ENCODE assay signal across 12 cellular contexts in the genomic region with DNA sequence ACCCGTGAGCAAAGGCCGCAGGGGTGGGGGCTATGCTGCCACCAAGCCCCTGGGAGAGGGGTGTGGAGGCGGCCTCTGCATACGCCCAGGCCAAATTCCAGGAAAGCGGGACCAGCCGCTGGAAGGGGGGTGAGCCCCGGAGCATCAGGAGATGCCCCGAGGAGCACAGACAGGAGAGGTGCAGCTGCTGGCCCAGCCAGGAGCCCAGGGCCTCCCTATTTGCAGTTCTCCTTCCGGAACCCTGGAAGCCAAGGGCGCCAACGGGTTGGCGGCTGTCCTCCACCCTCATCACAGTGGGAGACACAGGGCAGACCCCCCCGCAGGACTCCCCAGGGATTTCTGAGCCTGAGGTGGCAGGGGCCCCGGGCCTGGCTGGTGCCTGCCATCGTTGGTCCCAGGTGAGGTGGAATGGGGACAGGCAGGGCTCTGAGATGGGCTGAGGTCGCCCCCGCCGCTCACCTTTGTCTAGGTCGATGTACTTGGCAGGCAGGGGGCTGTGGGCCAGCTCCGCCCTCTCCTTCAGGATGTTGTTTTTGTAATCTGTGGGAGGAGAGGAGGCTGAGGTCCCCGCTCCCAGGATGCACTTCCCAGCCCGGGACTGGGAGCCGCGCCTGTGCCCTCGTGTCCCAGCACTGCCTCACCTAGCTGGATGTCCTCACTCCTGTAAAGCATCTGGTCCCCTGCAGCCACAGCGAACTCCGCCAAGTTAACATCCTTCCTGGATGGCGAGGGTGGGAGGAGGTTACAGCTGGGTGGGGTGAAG. TPM values are rescaled to one million over a fixed set of nuclear protein-coding genes. Genes with fewer than 3 reads are reported as not detected.
A peak's percentile ranks its signal among the peaks of the same experiment; 100 is the strongest.
DNase-seq lines count a peak whose midpoint lies in the region; ATAC-seq and TF ChIP-seq lines count a peak whose summit lies in the region.
"Had no signal": no experiment of that assay in that cellular context is flagged by ENCODE, and none has a peak within 500 bp of the region (broad histone marks: within the 10 kb centered on the region; RNA-seq: fewer than 3 reads in every experiment).

No MANE protein-coding gene starts in this region.

- ATAC-seq in HCT116, result peak; percentile 24
- ATAC-seq: body of pancreas had no signal

- RAD21 ChIA-PET in HCT116 (lab: Charles Lee; ENCODE audit: low non-redundant PET in 1 of 2, low total read pairs in 2 of 2, uncharacterized antibody in 2 of 2, unreplicated experiment in 2 of 2), result no interaction called here

- H3K4me1 Mint-ChIP-seq in neural crest cell, result peaks cover 21% of the 10 kb centered on the region

- no peaks in the 10 kb centered on the region for H3K36me3 Mint-ChIP-seq in neural crest cell (ENCODE audit: low read depth)

- DNase-seq in COLO668 (lab: John Stamatoyannopoulos, UW; ENCODE audit: unreplicated experiment) (peak; percentile 63), HCT116 (ENCODE audit: low read depth, low spot score) (no peak), ascending aorta (ENCODE audit: low spot score in 2 of 2) (no peak), neural crest cell (ENCODE audit: low read depth, low spot score) (no peak), A673 (ENCODE audit: low spot score) (no peak)
- no peak for DNase-seq in NK-92 treated with Interleukin-12 subunit alpha and Interleukin-12 subunit beta, amount 100 ng/mL, for 24 hours (lab: John Stamatoyannopoulos, UW)
- no peak for DNase-seq in activated effector memory CD4-positive, alpha-beta T cell treated with Interleukin-2 at 50 U/mL for 16 hours
- DNase-seq: GDM1, kidney glomerular epithelial cell, testis had no signal

- H3K27me3 ChIP-seq in HCT116 (ENCODE audit: insufficient read depth, low read length) (no peaks in the 10 kb centered on the region), ascending aorta (no peaks in the 10 kb centered on the region), A673 (replicated peaks; ENCODE audit: insufficient read depth, low read depth, low read length, poor library complexity) (peaks cover 5% of the 10 kb centered on the region)
- H3K27me3 ChIP-seq: testis had no signal

- no peak overlapping the region for H3K27ac Mint-ChIP-seq in neural crest cell (ENCODE audit: unreplicated experiment)

- no peak for TF ChIP-seq CTCF in HCT116 (IDR thresholded peaks at IDR 0.05 in 2 of 3, conservative IDR thresholded peaks at IDR 0.05 in 1 of 3; ENCODE audit: borderline replicate concordance in 1 of 3, insufficient read depth in 1 of 3, low read depth in 2 of 3, low read length in 2 of 3)
- no peak for TF ChIP-seq CTCF in ascending aorta (IDR thresholded peaks at IDR 0.05)
- TF ChIP-seq CTCF in neural crest cell (conservative IDR thresholded peaks at IDR 0.05), result no peak
- no peak for TF ChIP-seq CTCF in A673 (conservative IDR thresholded peaks at IDR 0.05; ENCODE audit: low read depth, low read length)

- peak overlapping the region; percentile 86 for H3K4me3 Mint-ChIP-seq in neural crest cell

- no peak overlapping the region for H2AFZ ChIP-seq in HCT116 (ENCODE audit: low read depth, low read length, poor library complexity, severe bottlenecking)

- H3K9me2 ChIP-seq in HCT116 (ENCODE audit: insufficient read depth), result no peaks in the 10 kb centered on the region

- peaks cover 39% of the 10 kb centered on the region for H3K27me3 Mint-ChIP-seq in neural crest cell (ENCODE audit: low read depth)

- no peak overlapping the region for H3K4me3 ChIP-seq in HCT116 (replicated peaks in 1 of 2; ENCODE audit: low read depth in 1 of 2, low read length in 2 of 2)
- H3K4me3 ChIP-seq in ascending aorta, result no peak overlapping the region
- H3K4me3 ChIP-seq in A673 (ENCODE audit: low read depth, low read length, poor library complexity, severe bottlenecking), result no peak overlapping the region
- H3K4me3 ChIP-seq: body of pancreas had no signal

- H3K27ac ChIP-seq in HCT116 (ENCODE audit: low read depth, low read length) (no peak overlapping the region; the same call in 1 of the 2 replicates), ascending aorta (peak overlapping the region; percentile 23 to 54), A673 (ENCODE audit: low read depth, low read length, poor library complexity, severe bottlenecking) (no peak overlapping the region)
- H3K27ac ChIP-seq: body of pancreas, epithelial cell of prostate had no signal

- peaks cover 3% of the 10 kb centered on the region; the same call in 1 of the 2 replicates for H3K79me2 ChIP-seq in HCT116 (ENCODE audit: insufficient read depth, low read length)

- BruUV-seq in HCT116 (replicated peaks; lab: Mats Ljungman, UMichigan), result no TSS peak
- no TSS peak for BruUV-seq in A673 (replicated peaks; lab: Mats Ljungman, UMichigan)

- H3K4me1 ChIP-seq in HCT116 (ENCODE audit: control insufficient read depth in 1 of 2, insufficient read depth in 2 of 2, low read length in 2 of 2) (peaks cover 10 to 43% of the 10 kb centered on the region in 2 experiments), ascending aorta (peaks cover 16 to 49% of the 10 kb centered on the region in 2 donors), A673 (ENCODE audit: insufficient read depth, low read length, poor library complexity, severe bottlenecking) (no peaks in the 10 kb centered on the region)

- no peaks in the 10 kb centered on the region for H3K9me3 Mint-ChIP-seq in neural crest cell

- POLR2A ChIA-PET in HCT116 (lab: Charles Lee) (no interaction called here), A673 (lab: Charles Lee; ENCODE audit: low non-redundant PET) (no interaction called here)

- TF ChIP-seq POLR2A in HCT116 (IDR thresholded peaks at IDR 0.05; ENCODE audit: borderline replicate concordance, extremely low read depth, insufficient read depth, insufficient read length), result no peak

- peak overlapping the region; percentile 40 for H3K4me2 ChIP-seq in HCT116 (ENCODE audit: low read length)

- H3K9ac ChIP-seq in HCT116 (ENCODE audit: low read length), result 0 out of 2 replicates have a peak overlapping the region, but pooled peaks have one; percentile 12

- no peaks in the 10 kb centered on the region for H3K36me3 ChIP-seq in HCT116 (ENCODE audit: control insufficient read depth in 1 of 2, insufficient read depth in 2 of 2, low read length in 2 of 2)
- H3K36me3 ChIP-seq in ascending aorta, result peaks cover 14 to 19% of the 10 kb centered on the region in 2 donors
- H3K36me3 ChIP-seq in A673 (ENCODE audit: insufficient read depth, low read length, poor library complexity, severe bottlenecking), result no peaks in the 10 kb centered on the region

- H3K9me3 ChIP-seq in HCT116 (ENCODE audit: control insufficient read depth in 1 of 2, insufficient read depth in 1 of 2, low read depth in 1 of 2, low read length in 2 of 2), result no peaks in the 10 kb centered on the region
- H3K9me3 ChIP-seq in ascending aorta, result no peaks in the 10 kb centered on the region
- H3K9me3 ChIP-seq in A673 (ENCODE audit: low read depth, low read length, poor library complexity, severe bottlenecking), result no peaks in the 10 kb centered on the region
- H3K9me3 ChIP-seq: body of pancreas, testis had no signal

- CTCF ChIA-PET in HCT116 (lab: Charles Lee) (no interaction called here), A673 (lab: Charles Lee) (no interaction called here)

- TF ChIP-seq RAD21 in HCT116 (IDR thresholded peaks at IDR 0.05; ENCODE audit: low read depth), result no peak

- no peaks in the 10 kb centered on the region for H4K20me1 ChIP-seq in HCT116 (ENCODE audit: insufficient read depth)

- intact Hi-C loops in HCT116 (cut with micrococcal nuclease) (no loop called here), ascending aorta (cut with DNase I) (no loop called here), A673 (cut with micrococcal nuclease; ENCODE audit: unreplicated experiment) (no loop called here)

TF ChIP-seq in HCT116, 20 proteins besides CTCF, POLR2A, EP300 and RAD21 (continues in another document):
- TF ChIP-seq ZNF274 (IDR thresholded peaks at IDR 0.05; ENCODE audit: low read depth, low read length), result no peak
- TF ChIP-seq, protein P1, sequence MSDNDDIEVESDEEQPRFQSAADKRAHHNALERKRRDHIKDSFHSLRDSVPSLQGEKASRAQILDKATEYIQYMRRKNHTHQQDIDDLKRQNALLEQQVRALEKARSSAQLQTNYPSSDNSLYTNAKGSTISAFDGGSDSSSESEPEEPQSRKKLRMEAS (IDR thresholded peaks at IDR 0.05), result no peak
- no peak for TF ChIP-seq CBX3 (IDR thresholded peaks at IDR 0.05; ENCODE audit: low read depth)
- no peak for TF ChIP-seq YY1 (IDR thresholded peaks at IDR 0.05; ENCODE audit: extremely low read depth, insufficient replicate concordance, low read depth, low read length)
- no peak for TF ChIP-seq POLR2AphosphoS5 (IDR thresholded peaks at IDR 0.05; ENCODE audit: low read depth, low read length)
- no peak for TF ChIP-seq EZH2phosphoT487 (IDR thresholded peaks at IDR 0.05; ENCODE audit: borderline replicate concordance)
- TF ChIP-seq TCF7L2 (IDR thresholded peaks at IDR 0.05; ENCODE audit: borderline replicate concordance, extremely low read depth, insufficient read depth, insufficient read length), result no peak
- TF ChIP-seq FOSL1 (IDR thresholded peaks at IDR 0.05; ENCODE audit: low read depth), result no peak

RNA-seq across cellular contexts. Expression of a gene that starts 4.4 kb away (rescaled TPM):
- 160 TPM for total RNA-seq in HCT116 (2021; ENCODE audit: unreplicated experiment)
- 193 and 219 TPM in 2 replicates for polyA plus RNA-seq in HCT116 (2012)
- total RNA-seq in ascending aorta, result 66.7 TPM
- 63.4 and 66.7 TPM in 2 replicates for total RNA-seq in neural crest cell
- total RNA-seq in A673 (2021), result 48.0 and 58.1 TPM in 2 replicates

RNA-seq across cellular contexts. Expression of a gene that starts 4.8 kb away (rescaled TPM):
- total RNA-seq in HCT116 (2021; ENCODE audit: unreplicated experiment) (0.74 TPM), ascending aorta (345 TPM), neural crest cell (5.0 and 5.8 TPM in 2 replicates), A673 (2021) (0.55 and 0.73 TPM in 2 replicates)
- polyA plus RNA-seq in HCT116 (2012), result 3.6 and 3.7 TPM in 2 replicates

RNA-seq across cellular contexts. Expression of a gene that starts 21.4 kb away (rescaled TPM):
- total RNA-seq in HCT116 (2021; ENCODE audit: unreplicated experiment) (200 TPM), ascending aorta (247 TPM), neural crest cell (127 and 128 TPM in 2 replicates), A673 (2021) (172 and 176 TPM in 2 replicates)
- polyA plus RNA-seq in HCT116 (2012), result 114 and 142 TPM in 2 replicates

RNA-seq across cellular contexts. Expression of a gene that starts 22.5 kb away (rescaled TPM):
- total RNA-seq in HCT116 (2021; ENCODE audit: unreplicated experiment), result 0.07 TPM
- 0.33 and 0.37 TPM in 2 replicates for polyA plus RNA-seq in HCT116 (2012)
- 2.7 TPM for total RNA-seq in ascending aorta
- 0.64 and 0.68 TPM in 2 replicates for total RNA-seq in neural crest cell
- 0.21 and 0.39 TPM in 2 replicates for total RNA-seq in A673 (2021)

RNA-seq across cellular contexts. Expression of a gene that starts 29.0 kb away (rescaled TPM):
- total RNA-seq in HCT116 (2021; ENCODE audit: unreplicated experiment), result 16.3 TPM
- 11.2 and 13.9 TPM in 2 replicates for polyA plus RNA-seq in HCT116 (2012)
- 71.3 TPM for total RNA-seq in ascending aorta
- 18.9 and 19.8 TPM in 2 replicates for total RNA-seq in neural crest cell
- total RNA-seq in A673 (2021), result 17.0 and 20.8 TPM in 2 replicates

Comparison
In these comparisons a context has a peak if more than half of its experiments do, and no peak if none do; other contexts are left out.
1. H3K27ac ChIP-seq: peak in ascending aorta (2 of 2); none in HCT116 (single experiment) and A673 (single experiment).
2. RNA of a gene that starts 4.8 kb away (total RNA-seq): 345 TPM in ascending aorta (single experiment); 5.0 to 5.8 TPM in neural crest cell, 0.74 TPM in HCT116 (single experiment) and 0.55 to 0.73 TPM in A673; every median in the first group is over 10 times any median in the second.